27 cellular contexts compared by ENCODE assay signal in the genomic region with DNA sequence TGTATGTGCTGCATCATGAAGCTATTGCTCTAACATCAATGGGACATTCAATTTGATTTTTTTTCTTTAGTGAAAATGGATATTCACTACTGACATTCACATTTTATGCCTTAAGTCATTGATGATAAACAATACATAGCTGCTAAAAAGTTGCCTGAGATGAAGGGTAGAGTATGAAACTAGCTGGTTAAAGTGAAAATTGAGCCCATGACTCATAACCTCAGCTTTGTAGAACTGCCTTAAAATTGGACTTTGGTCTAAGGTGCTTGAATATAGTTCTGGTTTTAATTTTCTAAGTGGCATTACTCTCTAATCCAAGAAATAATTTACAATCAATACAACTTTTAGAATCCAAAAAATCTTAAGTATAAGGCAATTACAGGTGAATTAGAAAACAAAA.
A peak's percentile ranks its signal among the peaks of the same experiment; 100 is the strongest.
DNase-seq lines count a peak whose midpoint lies in the region; ATAC-seq and TF ChIP-seq lines count a peak whose summit lies in the region.
"Had no signal": no experiment of that assay in that cellular context is flagged by ENCODE, and none has a peak within 500 bp of the region (broad histone marks: within the 10 kb centered on the region; RNA-seq: fewer than 3 reads in every experiment).

No MANE protein-coding gene starts in this region.

- H3K4me1 Mint-ChIP-seq in natural killer cell (no peaks in the 10 kb centered on the region), Caco-2 (ENCODE audit: low read depth, unreplicated experiment) (no peaks in the 10 kb centered on the region)
- H3K4me1 Mint-ChIP-seq: activated T-helper 17 cell treated with anti-CD3 and anti-CD28 coated beads, Interleukin-2, amount 50 U/mL, for 72 hours; CD14-positive monocyte; immature natural killer cell; T-helper 17 cell had no signal

- H3K27me3 Mint-ChIP-seq in natural killer cell (ENCODE audit: low read depth in 2 of 2): no peaks in the 10 kb centered on the region
- H3K27me3 Mint-ChIP-seq in Caco-2 (ENCODE audit: insufficient read depth, unreplicated experiment): no peaks in the 10 kb centered on the region
- H3K27me3 Mint-ChIP-seq: activated T-helper 17 cell treated with anti-CD3 and anti-CD28 coated beads, Interleukin-2, amount 50 U/mL, for 72 hours; IgD-negative memory B cell; naive B cell; T-helper 17 cell had no signal

- TF ChIP-seq CTCF in natural killer cell (IDR thresholded peaks at IDR 0.05): no peak
- TF ChIP-seq CTCF in heart right ventricle (IDR thresholded peaks at IDR 0.05): no peak
- no peak for TF ChIP-seq CTCF in Caco-2 (IDR thresholded peaks at IDR 0.05; ENCODE audit: insufficient read depth in 1 of 2, low read depth in 1 of 2, low read length in 1 of 2, severe bottlenecking in 1 of 2, unreplicated experiment in 1 of 2)

- no TSS peak for BruUV-seq in Caco-2 (replicated peaks; lab: Mats Ljungman, UMichigan)

- intact Hi-C loops in natural killer cell (cut with micrococcal nuclease) (no loop called here), heart right ventricle (cut with DNase I) (loop anchor here in 1 of 10 donors (10.0 kb wide), 1 partner anchor 61 kb away; no protein-coding TSS in a partner anchor), Caco-2 (cut with micrococcal nuclease; ENCODE audit: unreplicated experiment) (no loop called here)

- H3K27me3 ChIP-seq in heart right ventricle (no peaks in the 10 kb centered on the region), Caco-2 (replicated peaks; ENCODE audit: control insufficient read depth, insufficient read depth, low read length) (no peaks in the 10 kb centered on the region)
- H3K27me3 ChIP-seq: uterus had no signal

- peaks cover 0 to 5% (median 0%) of the 10 kb centered on the region in 11 donors for H3K9me3 ChIP-seq in heart right ventricle
- no peaks in the 10 kb centered on the region for H3K9me3 ChIP-seq in Caco-2
- H3K9me3 ChIP-seq: A549, uterus had no signal

- POLR2A ChIA-PET in Caco-2 (lab: Charles Lee): no interaction called here

- H3K4me3 Mint-ChIP-seq in natural killer cell: no peak overlapping the region
- no peak overlapping the region for H3K4me3 Mint-ChIP-seq in Caco-2 (ENCODE audit: unreplicated experiment)
- H3K4me3 Mint-ChIP-seq: activated T-helper 17 cell treated with anti-CD3 and anti-CD28 coated beads, Interleukin-2, amount 50 U/mL, for 72 hours; CD14-positive monocyte; IgD-negative memory B cell; immature natural killer cell; naive B cell; T-helper 17 cell had no signal

- H3K27ac Mint-ChIP-seq in natural killer cell (no peak overlapping the region), Caco-2 (ENCODE audit: unreplicated experiment) (no peak overlapping the region)
- H3K27ac Mint-ChIP-seq: activated T-helper 17 cell treated with anti-CD3 and anti-CD28 coated beads, Interleukin-2, amount 50 U/mL, for 72 hours; CD14-positive monocyte; IgD-negative memory B cell; immature natural killer cell; T-helper 17 cell had no signal

- H3K9me3 Mint-ChIP-seq in natural killer cell (peaks cover 5 to 8% of the 10 kb centered on the region in 2 donors), Caco-2 (ENCODE audit: unreplicated experiment) (no peaks in the 10 kb centered on the region)
- H3K9me3 Mint-ChIP-seq: activated T-helper 17 cell treated with anti-CD3 and anti-CD28 coated beads, Interleukin-2, amount 50 U/mL, for 72 hours had no signal

- peak; percentile 74 for ATAC-seq in GM18498 (IDR thresholded peaks at IDR 0.05; ENCODE audit: unreplicated experiment)
- peak; percentile 54 for ATAC-seq in GM19025 (IDR thresholded peaks at IDR 0.05; ENCODE audit: low read depth, unreplicated experiment)
- peak; percentile 55 for ATAC-seq in HG02588 (IDR thresholded peaks at IDR 0.05; ENCODE audit: unreplicated experiment)
- ATAC-seq in HG03432 (IDR thresholded peaks at IDR 0.05; ENCODE audit: unreplicated experiment): peak; percentile 74
- ATAC-seq in natural killer cell: no peak
- ATAC-seq in GM21723 (IDR thresholded peaks at IDR 0.05; ENCODE audit: unreplicated experiment): no peak
- ATAC-seq in heart right ventricle: no peak
- ATAC-seq: A549; activated T-helper 17 cell treated with anti-CD3 and anti-CD28 coated beads, Interleukin-2, amount 50 U/mL, for 72 hours; esophagus mucosa; T-helper 17 cell had no signal

- CTCF ChIA-PET in Caco-2 (lab: Charles Lee): no interaction called here

- H3K36me3 Mint-ChIP-seq in natural killer cell (no peaks in the 10 kb centered on the region), Caco-2 (ENCODE audit: insufficient read depth, unreplicated experiment) (no peaks in the 10 kb centered on the region)
- H3K36me3 Mint-ChIP-seq: CD14-positive monocyte, IgD-negative memory B cell, immature natural killer cell, naive B cell had no signal

- DNase-seq in natural killer cell (no peak), heart right ventricle (no peak), Caco-2 (no peak)
- DNase-seq: activated CD4-positive, CD25-positive, alpha-beta regulatory T cell; caudate nucleus; GM23248; immature natural killer cell; MV-4-11; naive B cell; NCI-H2107; OCI-M1; SIG-M5; stimulated activated CD4-positive, alpha-beta T cell treated with anti-CD3 and anti-CD28 coated beads, Interleukin-4, amount 100 ng/mL, for 1 hour; T-helper 17 cell; uterus had no signal

- H3K4me1 ChIP-seq in heart right ventricle (no peaks in the 10 kb centered on the region), Caco-2 (no peaks in the 10 kb centered on the region)
- H3K4me1 ChIP-seq: A549, parathyroid adenoma, uterus had no signal

- H3K36me3 ChIP-seq in heart right ventricle (no peaks in the 10 kb centered on the region), Caco-2 (ENCODE audit: control insufficient read depth, insufficient read depth, low read length) (no peaks in the 10 kb centered on the region)
- H3K36me3 ChIP-seq: uterus had no signal

- H3K27ac ChIP-seq in heart right ventricle: no peak overlapping the region
- H3K27ac ChIP-seq: A549, GM23248, parathyroid adenoma, uterus had no signal

- H3K4me3 ChIP-seq in heart right ventricle (no peak overlapping the region), Caco-2 (ENCODE audit: low read depth, low read length) (no peak overlapping the region)
- H3K4me3 ChIP-seq: A549, GM23248, lung, uterus had no signal

Comparison
In these comparisons a context has a peak if more than half of its experiments do, and no peak if none do; other contexts are left out.
1. ATAC-seq: peak in GM18498 (single experiment), GM19025 (single experiment), HG02588 (single experiment) and HG03432 (single experiment); none in natural killer cell (0 of 3), GM21723 (single experiment) and heart right ventricle (0 of 8).